In the genomic region with DNA sequence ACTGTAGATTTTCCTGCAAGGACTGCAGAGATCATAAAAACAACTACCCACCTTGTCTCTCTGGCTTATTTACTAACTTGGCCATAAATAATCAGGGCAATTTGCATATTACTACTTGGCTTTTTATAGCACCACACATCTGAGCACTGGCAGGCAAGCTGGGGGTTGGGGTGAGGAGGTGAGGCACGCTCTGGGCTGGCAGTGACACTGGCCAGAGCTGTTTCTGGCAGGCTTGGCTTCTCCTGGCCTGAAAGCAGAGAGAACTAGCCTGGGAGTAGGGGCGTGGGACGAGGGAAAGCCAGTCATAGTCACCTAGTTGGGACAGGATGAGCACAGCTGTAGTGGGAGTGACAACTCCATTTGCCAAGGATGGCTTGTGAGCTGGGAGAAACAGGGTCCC, we compare ENCODE assay signal across 1 cellular context.
TF ChIP-seq lines count a peak whose summit lies in the region.

No MANE protein-coding gene starts in this region.

TF ChIP-seq in SK-N-SH treated with all-trans-retinoic acid at 6 μM for 48 hours, 23 proteins besides CTCF, POLR2A, EP300 and RAD21 (continued from another document):
- TF ChIP-seq ZNF8 (CRISPR knock-in tag; IDR thresholded peaks at IDR 0.05) (no peak), TCF4 (CRISPR knock-in tag; IDR thresholded peaks at IDR 0.05; ENCODE audit: borderline replicate concordance) (no peak), OSR1 (CRISPR knock-in tag; IDR thresholded peaks at IDR 0.05) (no peak), ZC3H10 (CRISPR knock-in tag; IDR thresholded peaks at IDR 0.05) (no peak)
- TF ChIP-seq, protein P1, sequence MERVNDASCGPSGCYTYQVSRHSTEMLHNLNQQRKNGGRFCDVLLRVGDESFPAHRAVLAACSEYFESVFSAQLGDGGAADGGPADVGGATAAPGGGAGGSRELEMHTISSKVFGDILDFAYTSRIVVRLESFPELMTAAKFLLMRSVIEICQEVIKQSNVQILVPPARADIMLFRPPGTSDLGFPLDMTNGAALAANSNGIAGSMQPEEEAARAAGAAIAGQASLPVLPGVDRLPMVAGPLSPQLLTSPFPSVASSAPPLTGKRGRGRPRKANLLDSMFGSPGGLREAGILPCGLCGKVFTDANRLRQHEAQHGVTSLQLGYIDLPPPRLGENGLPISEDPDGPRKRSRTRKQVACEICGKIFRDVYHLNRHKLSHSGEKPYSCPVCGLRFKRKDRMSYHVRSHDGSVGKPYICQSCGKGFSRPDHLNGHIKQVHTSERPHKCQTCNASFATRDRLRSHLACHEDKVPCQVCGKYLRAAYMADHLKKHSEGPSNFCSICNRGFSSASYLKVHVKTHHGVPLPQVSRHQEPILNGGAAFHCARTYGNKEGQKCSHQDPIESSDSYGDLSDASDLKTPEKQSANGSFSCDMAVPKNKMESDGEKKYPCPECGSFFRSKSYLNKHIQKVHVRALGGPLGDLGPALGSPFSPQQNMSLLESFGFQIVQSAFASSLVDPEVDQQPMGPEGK (CRISPR knock-in tag; IDR thresholded peaks at IDR 0.05; ENCODE audit: borderline replicate concordance), result no peak
